ENCODE assay signal across 1 cellular context in genomic region chr6:2990932-2991506, GRCh38.
TF ChIP-seq lines count a peak whose summit lies in the region.

No MANE protein-coding gene starts in this region.

TF ChIP-seq in H1, 55 proteins besides CTCF, POLR2A, EP300 and RAD21:
- TF ChIP-seq CEBPB (IDR thresholded peaks at IDR 0.05; ENCODE audit: low read depth, low read length) (no peak), SUZ12 (IDR thresholded peaks at IDR 0.05; ENCODE audit: low read length) (no peak), NANOG (IDR thresholded peaks at IDR 0.05; ENCODE audit: insufficient read depth, low read depth, low read length, poor library complexity, severe bottlenecking) (no peak), MAX (IDR thresholded peaks at IDR 0.05) (no peak), USF2 (IDR thresholded peaks at IDR 0.05; ENCODE audit: low read length) (no peak), RBBP5 (IDR thresholded peaks at IDR 0.05; ENCODE audit: borderline replicate concordance, low read depth, low read length) (no peak), GTF2F1 (IDR thresholded peaks at IDR 0.05; ENCODE audit: borderline replicate concordance, low read depth, low read length) (no peak), CTBP2 (IDR thresholded peaks at IDR 0.05; ENCODE audit: borderline replicate concordance, insufficient read depth, insufficient read length, low read length) (no peak), CHD2 (IDR thresholded peaks at IDR 0.05; ENCODE audit: low read length) (no peak), BACH1 (IDR thresholded peaks at IDR 0.05; ENCODE audit: low read length) (no peak)
- TF ChIP-seq, protein P1, sequence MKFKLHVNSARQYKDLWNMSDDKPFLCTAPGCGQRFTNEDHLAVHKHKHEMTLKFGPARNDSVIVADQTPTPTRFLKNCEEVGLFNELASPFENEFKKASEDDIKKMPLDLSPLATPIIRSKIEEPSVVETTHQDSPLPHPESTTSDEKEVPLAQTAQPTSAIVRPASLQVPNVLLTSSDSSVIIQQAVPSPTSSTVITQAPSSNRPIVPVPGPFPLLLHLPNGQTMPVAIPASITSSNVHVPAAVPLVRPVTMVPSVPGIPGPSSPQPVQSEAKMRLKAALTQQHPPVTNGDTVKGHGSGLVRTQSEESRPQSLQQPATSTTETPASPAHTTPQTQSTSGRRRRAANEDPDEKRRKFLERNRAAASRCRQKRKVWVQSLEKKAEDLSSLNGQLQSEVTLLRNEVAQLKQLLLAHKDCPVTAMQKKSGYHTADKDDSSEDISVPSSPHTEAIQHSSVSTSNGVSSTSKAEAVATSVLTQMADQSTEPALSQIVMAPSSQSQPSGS (IDR thresholded peaks at IDR 0.05; ENCODE audit: low read length): no peak
TF ChIP-seq in H1: peak in this region for 0.
